Comparison of ENCODE assay signal across 8 cellular contexts in the genomic region with DNA sequence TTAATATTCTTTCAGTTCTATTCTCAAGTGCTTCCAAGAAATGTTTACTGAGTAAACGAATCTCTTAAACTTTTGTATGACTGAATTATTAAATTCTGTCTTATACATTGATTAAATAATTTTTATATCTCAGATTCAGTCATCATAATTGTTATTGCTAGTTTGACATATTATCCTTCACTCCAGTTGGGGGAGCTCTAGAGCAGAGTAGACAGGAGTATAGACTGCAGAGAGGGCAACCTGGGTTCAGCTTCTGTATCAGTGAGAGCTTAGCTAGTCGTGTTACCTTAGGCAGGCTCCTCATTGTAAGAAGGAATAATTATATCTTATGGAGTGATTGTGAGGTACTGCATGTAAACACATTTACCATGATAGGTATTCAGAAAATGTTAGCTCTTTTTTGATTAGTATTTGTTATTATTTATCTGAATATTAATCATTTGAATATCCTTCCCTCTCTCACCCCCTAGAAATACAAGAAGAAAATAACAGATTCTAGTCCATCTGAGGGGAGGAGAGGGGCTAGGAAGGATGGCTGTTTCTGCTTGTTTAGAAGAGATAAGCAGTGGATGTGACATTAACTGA. TPM values are rescaled to one million over a fixed set of nuclear protein-coding genes. Genes with fewer than 3 reads are reported as not detected.
DNase-seq lines count a peak whose midpoint lies in the region; ATAC-seq, FAIRE-seq and TF ChIP-seq lines count a peak whose summit lies in the region.

No MANE protein-coding gene starts in this region.

- no peak overlapping the region for H3K4me3 Mint-ChIP-seq in T-helper 2 cell treated with Interferon-gamma antibody and Interleukin-4, amounts not matched to agents 5 μg/mL and 100 μg/mL, for 36 hours

- H3K27me3 Mint-ChIP-seq in T-helper 2 cell treated with Interferon-gamma antibody and Interleukin-4, amounts not matched to agents 5 μg/mL and 100 μg/mL, for 36 hours (ENCODE audit: low read depth), result no peaks in the 10 kb centered on the region

- peak; percentile 70 for ATAC-seq in esophagus mucosa

- no TSS peak for BruUV-seq in A673 (replicated peaks; lab: Mats Ljungman, UMichigan)

- POLR2A ChIA-PET in A673 (lab: Charles Lee; ENCODE audit: low non-redundant PET), result no interaction called here

- DNase-seq in A673 (ENCODE audit: low spot score), result peak; percentile 71
- no peak for DNase-seq in H54 (ENCODE audit: insufficient read length, low spot score)
- peak; percentile 52 for DNase-seq in LHCN-M2 (ENCODE audit: low read depth)
- peak; percentile 11 for DNase-seq in T-helper 2 cell treated with Interferon-gamma antibody and Interleukin-4, amounts not matched to agents 5 μg/mL and 100 μg/mL, for 36 hours (ENCODE audit: low spot score)
- DNase-seq in osteoblast (ENCODE audit: insufficient read length, low spot score, missing footprints), result peak; percentile 60
- DNase-seq in DMS79 (lab: John Stamatoyannopoulos, UW), result no peak

- no peak overlapping the region for H3K27ac Mint-ChIP-seq in T-helper 2 cell treated with Interferon-gamma antibody and Interleukin-4, amounts not matched to agents 5 μg/mL and 100 μg/mL, for 36 hours

- H3K4me3 ChIP-seq in A673 (ENCODE audit: low read depth, low read length, poor library complexity, severe bottlenecking) (no peak overlapping the region), osteoblast (ENCODE audit: insufficient read depth, low read length) (no peak overlapping the region)

- peaks cover 30% of the 10 kb centered on the region for H3K36me3 Mint-ChIP-seq in T-helper 2 cell treated with Interferon-gamma antibody and Interleukin-4, amounts not matched to agents 5 μg/mL and 100 μg/mL, for 36 hours (ENCODE audit: low read depth)

- H3K27me3 ChIP-seq in A673 (replicated peaks; ENCODE audit: insufficient read depth, low read depth, low read length, poor library complexity) (no peaks in the 10 kb centered on the region), osteoblast (ENCODE audit: insufficient read depth, low read length) (no peaks in the 10 kb centered on the region)

- H3K9me3 ChIP-seq in A673 (ENCODE audit: low read depth, low read length, poor library complexity, severe bottlenecking), result no peaks in the 10 kb centered on the region
- no peaks in the 10 kb centered on the region for H3K9me3 ChIP-seq in osteoblast (ENCODE audit: low read depth, low read length)

- CTCF ChIA-PET in A673 (lab: Charles Lee), result interaction anchor here (0.6 to 1.1 kb wide), 2 partner anchors 605 to 1384 kb away, joined by 5 to 9 read pairs; no protein-coding TSS in a partner anchor

- TF ChIP-seq POLR2A in H54 (IDR thresholded peaks at IDR 0.05; ENCODE audit: low read depth, low read length), result no peak

- no peak overlapping the region for H3K27ac ChIP-seq in A673 (ENCODE audit: low read depth, low read length, poor library complexity, severe bottlenecking)
- H3K27ac ChIP-seq in osteoblast (ENCODE audit: low read depth, low read length), result no peak overlapping the region

- peaks cover 22% of the 10 kb centered on the region for H3K4me1 Mint-ChIP-seq in T-helper 2 cell treated with Interferon-gamma antibody and Interleukin-4, amounts not matched to agents 5 μg/mL and 100 μg/mL, for 36 hours (ENCODE audit: low read depth)

- peak; percentile 85 for FAIRE-seq in G401.6 (lab: Jason Lieb, UNC)
- peak; percentile 27 for FAIRE-seq in H54 (lab: Jason Lieb, UNC)

- TF ChIP-seq CTCF in A673 (conservative IDR thresholded peaks at IDR 0.05; ENCODE audit: low read depth, low read length), result peak; percentile 78
- peak; percentile 70 for TF ChIP-seq CTCF in osteoblast (IDR thresholded peaks at IDR 0.05; ENCODE audit: extremely low read depth, low read depth, low read length)

- H3K4me2 ChIP-seq in osteoblast (ENCODE audit: insufficient read depth, low read length), result no peak overlapping the region

- H4K20me1 ChIP-seq in osteoblast (ENCODE audit: insufficient read depth, low read length), result no peaks in the 10 kb centered on the region

- intact Hi-C loops in A673 (cut with micrococcal nuclease; ENCODE audit: unreplicated experiment), result loop anchor here (10.0 kb wide), 1 partner anchor 1003 kb away; no protein-coding TSS in a partner anchor

- no peaks in the 10 kb centered on the region for H3K9me3 Mint-ChIP-seq in T-helper 2 cell treated with Interferon-gamma antibody and Interleukin-4, amounts not matched to agents 5 μg/mL and 100 μg/mL, for 36 hours

- H3K79me2 ChIP-seq in osteoblast (ENCODE audit: insufficient read depth, low read length), result no peaks in the 10 kb centered on the region

- H3K4me1 ChIP-seq in A673 (ENCODE audit: insufficient read depth, low read length, poor library complexity, severe bottlenecking) (no peaks in the 10 kb centered on the region), osteoblast (ENCODE audit: insufficient read depth, low read length) (peaks cover 4% of the 10 kb centered on the region)

- H3K36me3 ChIP-seq in A673 (ENCODE audit: insufficient read depth, low read length, poor library complexity, severe bottlenecking), result no peaks in the 10 kb centered on the region
- H3K36me3 ChIP-seq in osteoblast (ENCODE audit: insufficient read depth, low read length), result no peaks in the 10 kb centered on the region

- H2AFZ ChIP-seq in osteoblast (ENCODE audit: low read length), result no peak overlapping the region

RNA-seq across cellular contexts. Expression of a gene that starts 31.0 kb away (rescaled TPM):
- total RNA-seq in A673 (2021) (not detected in 2 replicates), LHCN-M2 (2014; rRNA removed) (1.1 and 1.4 TPM in 2 replicates), esophagus mucosa (0.40 TPM), osteoblast (0.36 and 0.88 TPM in 2 replicates)
- polyA plus RNA-seq in LHCN-M2 (2012), result 0.36 TPM

RNA-seq across cellular contexts. Expression of a gene that starts 31.1 kb away (rescaled TPM):
- total RNA-seq in A673 (2021) (86.7 and 106 TPM in 2 replicates), LHCN-M2 (2014; rRNA removed) (58.6 and 83.1 TPM in 2 replicates), esophagus mucosa (46.4 TPM), osteoblast (149 and 215 TPM in 2 replicates)
- 33.9 TPM for polyA plus RNA-seq in LHCN-M2 (2012)

Comparison
In these comparisons a context has a peak if more than half of its experiments do, and no peak if none do; other contexts are left out.
1. DNase-seq: peak in A673 (single experiment), LHCN-M2 (single experiment), T-helper 2 cell treated with Interferon-gamma antibody and Interleukin-4, amounts not matched to agents 5 μg/mL and 100 μg/mL, for 36 hours (single experiment) and osteoblast (single experiment); none in H54 (single experiment) and DMS79 (single experiment).